2 cellular contexts compared by ENCODE assay signal in the genomic region with DNA sequence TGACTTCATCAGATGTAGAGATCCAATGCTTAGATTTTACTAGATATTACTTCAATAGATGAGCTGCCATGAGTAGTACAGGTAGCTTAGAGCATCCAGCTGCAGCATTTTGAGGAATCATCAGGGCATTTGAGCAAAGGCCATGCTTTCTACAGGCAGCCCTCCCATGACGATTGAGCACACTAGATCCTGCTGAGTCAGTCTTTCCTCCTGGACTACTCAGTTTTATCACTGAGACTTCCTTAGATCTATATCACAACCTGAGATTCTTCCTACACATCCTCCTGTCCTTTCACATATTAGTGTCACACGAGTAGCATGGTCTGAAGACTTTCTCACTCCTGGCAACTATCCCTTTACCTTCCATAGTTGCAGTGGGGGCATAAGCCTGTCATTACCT.
TF ChIP-seq lines count a peak whose summit lies in the region.

No MANE protein-coding gene starts in this region.

TF ChIP-seq in A549, 52 proteins besides CTCF, POLR2A, EP300 and RAD21 (continued from another document):
- TF ChIP-seq, protein P1, sequence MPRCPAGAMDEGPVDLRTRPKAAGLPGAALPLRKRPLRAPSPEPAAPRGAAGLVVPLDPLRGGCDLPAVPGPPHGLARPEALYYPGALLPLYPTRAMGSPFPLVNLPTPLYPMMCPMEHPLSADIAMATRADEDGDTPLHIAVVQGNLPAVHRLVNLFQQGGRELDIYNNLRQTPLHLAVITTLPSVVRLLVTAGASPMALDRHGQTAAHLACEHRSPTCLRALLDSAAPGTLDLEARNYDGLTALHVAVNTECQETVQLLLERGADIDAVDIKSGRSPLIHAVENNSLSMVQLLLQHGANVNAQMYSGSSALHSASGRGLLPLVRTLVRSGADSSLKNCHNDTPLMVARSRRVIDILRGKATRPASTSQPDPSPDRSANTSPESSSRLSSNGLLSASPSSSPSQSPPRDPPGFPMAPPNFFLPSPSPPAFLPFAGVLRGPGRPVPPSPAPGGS (IDR thresholded peaks at IDR 0.05): no peak
- no peak for TF ChIP-seq NFE2L2 (conservative IDR thresholded peaks at IDR 0.05; ENCODE audit: low read length)
- no peak for TF ChIP-seq HDAC2 (IDR thresholded peaks at IDR 0.05)
- TF ChIP-seq CEBPB (IDR thresholded peaks at IDR 0.05): no peak
- TF ChIP-seq, protein P2, sequence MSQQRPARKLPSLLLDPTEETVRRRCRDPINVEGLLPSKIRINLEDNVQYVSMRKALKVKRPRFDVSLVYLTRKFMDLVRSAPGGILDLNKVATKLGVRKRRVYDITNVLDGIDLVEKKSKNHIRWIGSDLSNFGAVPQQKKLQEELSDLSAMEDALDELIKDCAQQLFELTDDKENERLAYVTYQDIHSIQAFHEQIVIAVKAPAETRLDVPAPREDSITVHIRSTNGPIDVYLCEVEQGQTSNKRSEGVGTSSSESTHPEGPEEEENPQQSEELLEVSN (IDR thresholded peaks at IDR 0.05; ENCODE audit: borderline replicate concordance, low read depth): no peak

TF ChIP-seq in GM23338, 12 proteins besides CTCF, POLR2A, EP300 and RAD21 (continued from another document):
- no peak for TF ChIP-seq EZH2 (IDR thresholded peaks at IDR 0.05; ENCODE audit: low read depth, unreplicated experiment)
- TF ChIP-seq, protein P3, sequence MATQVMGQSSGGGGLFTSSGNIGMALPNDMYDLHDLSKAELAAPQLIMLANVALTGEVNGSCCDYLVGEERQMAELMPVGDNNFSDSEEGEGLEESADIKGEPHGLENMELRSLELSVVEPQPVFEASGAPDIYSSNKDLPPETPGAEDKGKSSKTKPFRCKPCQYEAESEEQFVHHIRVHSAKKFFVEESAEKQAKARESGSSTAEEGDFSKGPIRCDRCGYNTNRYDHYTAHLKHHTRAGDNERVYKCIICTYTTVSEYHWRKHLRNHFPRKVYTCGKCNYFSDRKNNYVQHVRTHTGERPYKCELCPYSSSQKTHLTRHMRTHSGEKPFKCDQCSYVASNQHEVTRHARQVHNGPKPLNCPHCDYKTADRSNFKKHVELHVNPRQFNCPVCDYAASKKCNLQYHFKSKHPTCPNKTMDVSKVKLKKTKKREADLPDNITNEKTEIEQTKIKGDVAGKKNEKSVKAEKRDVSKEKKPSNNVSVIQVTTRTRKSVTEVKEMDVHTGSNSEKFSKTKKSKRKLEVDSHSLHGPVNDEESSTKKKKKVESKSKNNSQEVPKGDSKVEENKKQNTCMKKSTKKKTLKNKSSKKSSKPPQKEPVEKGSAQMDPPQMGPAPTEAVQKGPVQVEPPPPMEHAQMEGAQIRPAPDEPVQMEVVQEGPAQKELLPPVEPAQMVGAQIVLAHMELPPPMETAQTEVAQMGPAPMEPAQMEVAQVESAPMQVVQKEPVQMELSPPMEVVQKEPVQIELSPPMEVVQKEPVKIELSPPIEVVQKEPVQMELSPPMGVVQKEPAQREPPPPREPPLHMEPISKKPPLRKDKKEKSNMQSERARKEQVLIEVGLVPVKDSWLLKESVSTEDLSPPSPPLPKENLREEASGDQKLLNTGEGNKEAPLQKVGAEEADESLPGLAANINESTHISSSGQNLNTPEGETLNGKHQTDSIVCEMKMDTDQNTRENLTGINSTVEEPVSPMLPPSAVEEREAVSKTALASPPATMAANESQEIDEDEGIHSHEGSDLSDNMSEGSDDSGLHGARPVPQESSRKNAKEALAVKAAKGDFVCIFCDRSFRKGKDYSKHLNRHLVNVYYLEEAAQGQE (IDR thresholded peaks at IDR 0.05; ENCODE audit: unreplicated experiment): no peak
- TF ChIP-seq, protein P4, sequence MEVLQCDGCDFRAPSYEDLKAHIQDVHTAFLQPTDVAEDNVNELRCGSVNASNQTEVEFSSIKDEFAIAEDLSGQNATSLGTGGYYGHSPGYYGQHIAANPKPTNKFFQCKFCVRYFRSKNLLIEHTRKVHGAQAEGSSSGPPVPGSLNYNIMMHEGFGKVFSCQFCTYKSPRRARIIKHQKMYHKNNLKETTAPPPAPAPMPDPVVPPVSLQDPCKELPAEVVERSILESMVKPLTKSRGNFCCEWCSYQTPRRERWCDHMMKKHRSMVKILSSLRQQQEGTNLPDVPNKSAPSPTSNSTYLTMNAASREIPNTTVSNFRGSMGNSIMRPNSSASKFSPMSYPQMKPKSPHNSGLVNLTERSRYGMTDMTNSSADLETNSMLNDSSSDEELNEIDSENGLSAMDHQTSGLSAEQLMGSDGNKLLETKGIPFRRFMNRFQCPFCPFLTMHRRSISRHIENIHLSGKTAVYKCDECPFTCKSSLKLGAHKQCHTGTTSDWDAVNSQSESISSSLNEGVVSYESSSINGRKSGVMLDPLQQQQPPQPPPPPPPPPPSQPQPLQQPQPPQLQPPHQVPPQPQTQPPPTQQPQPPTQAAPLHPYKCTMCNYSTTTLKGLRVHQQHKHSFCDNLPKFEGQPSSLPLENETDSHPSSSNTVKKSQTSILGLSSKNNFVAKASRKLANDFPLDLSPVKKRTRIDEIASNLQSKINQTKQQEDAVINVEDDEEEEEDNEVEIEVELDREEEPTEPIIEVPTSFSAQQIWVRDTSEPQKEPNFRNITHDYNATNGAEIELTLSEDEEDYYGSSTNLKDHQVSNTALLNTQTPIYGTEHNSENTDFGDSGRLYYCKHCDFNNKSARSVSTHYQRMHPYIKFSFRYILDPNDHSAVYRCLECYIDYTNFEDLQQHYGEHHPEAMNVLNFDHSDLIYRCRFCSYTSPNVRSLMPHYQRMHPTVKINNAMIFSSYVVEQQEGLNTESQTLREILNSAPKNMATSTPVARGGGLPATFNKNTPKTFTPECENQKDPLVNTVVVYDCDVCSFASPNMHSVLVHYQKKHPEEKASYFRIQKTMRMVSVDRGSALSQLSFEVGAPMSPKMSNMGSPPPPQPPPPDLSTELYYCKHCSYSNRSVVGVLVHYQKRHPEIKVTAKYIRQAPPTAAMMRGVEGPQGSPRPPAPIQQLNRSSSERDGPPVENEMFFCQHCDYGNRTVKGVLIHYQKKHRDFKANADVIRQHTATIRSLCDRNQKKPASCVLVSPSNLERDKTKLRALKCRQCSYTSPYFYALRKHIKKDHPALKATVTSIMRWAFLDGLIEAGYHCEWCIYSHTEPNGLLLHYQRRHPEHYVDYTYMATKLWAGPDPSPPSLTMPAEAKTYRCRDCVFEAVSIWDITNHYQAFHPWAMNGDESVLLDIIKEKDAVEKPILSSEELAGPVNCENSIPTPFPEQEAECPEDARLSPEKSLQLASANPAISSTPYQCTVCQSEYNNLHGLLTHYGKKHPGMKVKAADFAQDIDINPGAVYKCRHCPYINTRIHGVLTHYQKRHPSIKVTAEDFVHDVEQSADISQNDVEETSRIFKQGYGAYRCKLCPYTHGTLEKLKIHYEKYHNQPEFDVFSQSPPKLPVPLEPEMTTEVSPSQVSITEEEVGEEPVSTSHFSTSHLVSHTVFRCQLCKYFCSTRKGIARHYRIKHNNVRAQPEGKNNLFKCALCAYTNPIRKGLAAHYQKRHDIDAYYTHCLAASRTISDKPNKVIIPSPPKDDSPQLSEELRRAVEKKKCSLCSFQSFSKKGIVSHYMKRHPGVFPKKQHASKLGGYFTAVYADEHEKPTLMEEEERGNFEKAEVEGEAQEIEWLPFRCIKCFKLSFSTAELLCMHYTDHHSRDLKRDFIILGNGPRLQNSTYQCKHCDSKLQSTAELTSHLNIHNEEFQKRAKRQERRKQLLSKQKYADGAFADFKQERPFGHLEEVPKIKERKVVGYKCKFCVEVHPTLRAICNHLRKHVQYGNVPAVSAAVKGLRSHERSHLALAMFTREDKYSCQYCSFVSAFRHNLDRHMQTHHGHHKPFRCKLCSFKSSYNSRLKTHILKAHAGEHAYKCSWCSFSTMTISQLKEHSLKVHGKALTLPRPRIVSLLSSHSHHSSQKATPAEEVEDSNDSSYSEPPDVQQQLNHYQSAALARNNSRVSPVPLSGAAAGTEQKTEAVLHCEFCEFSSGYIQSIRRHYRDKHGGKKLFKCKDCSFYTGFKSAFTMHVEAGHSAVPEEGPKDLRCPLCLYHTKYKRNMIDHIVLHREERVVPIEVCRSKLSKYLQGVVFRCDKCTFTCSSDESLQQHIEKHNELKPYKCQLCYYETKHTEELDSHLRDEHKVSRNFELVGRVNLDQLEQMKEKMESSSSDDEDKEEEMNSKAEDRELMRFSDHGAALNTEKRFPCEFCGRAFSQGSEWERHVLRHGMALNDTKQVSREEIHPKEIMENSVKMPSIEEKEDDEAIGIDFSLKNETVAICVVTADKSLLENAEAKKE (CRISPR knock-in tag; IDR thresholded peaks at IDR 0.05): no peak
- no peak for TF ChIP-seq POLR2AphosphoS5 (IDR thresholded peaks at IDR 0.05; ENCODE audit: low read depth)
- TF ChIP-seq JUNB (IDR thresholded peaks at IDR 0.05; ENCODE audit: unreplicated experiment): no peak
- TF ChIP-seq STAT1 (IDR thresholded peaks at IDR 0.05; ENCODE audit: unreplicated experiment): no peak
